Comparison of ENCODE assay signal across 8 cellular contexts in the genomic region with DNA sequence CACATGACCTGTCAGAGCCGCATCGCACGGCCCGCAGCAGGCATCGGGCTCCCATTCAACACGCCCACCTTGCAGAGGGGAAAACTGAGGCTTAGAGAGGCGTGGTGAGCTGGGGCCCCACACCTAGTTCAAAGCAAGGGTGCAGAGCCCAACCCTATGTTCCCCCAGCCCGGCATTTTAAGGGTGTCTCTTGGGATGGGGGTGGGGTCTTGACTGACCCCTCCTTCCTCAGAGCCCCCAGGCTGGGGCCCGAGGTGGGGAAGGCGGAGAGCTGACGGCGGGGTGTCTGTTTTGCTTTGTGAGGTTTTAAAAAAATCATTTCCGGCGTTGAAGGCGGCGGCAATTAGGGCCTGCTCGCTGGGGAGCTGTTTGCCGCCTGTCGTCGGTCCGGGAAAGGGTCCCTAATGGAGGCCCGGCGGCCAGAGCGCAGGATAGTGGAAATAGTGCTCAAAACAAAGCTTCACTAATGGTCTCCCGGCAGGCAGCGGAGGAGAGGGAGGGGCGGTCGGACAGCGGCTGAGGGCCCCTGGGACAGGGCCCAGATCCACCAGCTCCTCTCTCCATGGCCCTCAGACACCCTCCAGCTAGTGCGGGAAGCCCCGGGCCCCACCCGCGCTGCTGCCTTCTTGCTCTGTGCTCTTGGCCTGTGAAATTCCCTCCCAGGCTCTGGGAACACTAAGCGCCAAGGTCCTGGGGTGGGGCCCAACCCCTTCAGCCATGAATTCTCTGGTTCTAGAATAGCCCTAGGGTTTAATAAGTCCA. TPM values are rescaled to one million over a fixed set of nuclear protein-coding genes. Genes with fewer than 3 reads are reported as not detected.
DNase-seq lines count a peak whose midpoint lies in the region; ATAC-seq and TF ChIP-seq lines count a peak whose summit lies in the region.

No MANE protein-coding gene starts in this region.

- H2AFZ ChIP-seq in neural progenitor cell (replicated peaks) = peak overlapping the region; percentile 4

- DNase-seq in GM03348 (ENCODE audit: low spot score) = peak; percentile 39
- DNase-seq in NCI-H748 treated with DMSO at 0.1 percent for 48 hours (lab: John Stamatoyannopoulos, UW) = peak; percentile 12
- DNase-seq in effector memory CD8-positive, alpha-beta T cell = peak in 2 of 3 experiments; percentile 4 to 9
- DNase-seq in neural progenitor cell (ENCODE audit: low spot score) = peak; percentile 85
- no peak for DNase-seq in NCI-H187 (lab: John Stamatoyannopoulos, UW)

- H3K36me3 Mint-ChIP-seq in effector memory CD8-positive, alpha-beta T cell (ENCODE audit: insufficient read depth) = no peaks in the 10 kb centered on the region
- no peaks in the 10 kb centered on the region for H3K36me3 Mint-ChIP-seq in neural progenitor cell

- H3K4me2 ChIP-seq in neural progenitor cell = peak overlapping the region; percentile 68

- no peaks in the 10 kb centered on the region for H3K27me3 ChIP-seq in neural progenitor cell

- peak overlapping the region; percentile 85 to 88 for H3K27ac Mint-ChIP-seq in effector memory CD8-positive, alpha-beta T cell
- H3K27ac Mint-ChIP-seq in neural progenitor cell = peak overlapping the region; percentile 94

- H3K27me3 Mint-ChIP-seq in effector memory CD8-positive, alpha-beta T cell = peaks cover 33 to 78% of the 10 kb centered on the region in 2 donors
- H3K27me3 Mint-ChIP-seq in neural progenitor cell (ENCODE audit: insufficient read depth, low read depth) = peaks cover 16% of the 10 kb centered on the region

- H3K9me3 ChIP-seq in neural progenitor cell (ENCODE audit: low read depth) = no peaks in the 10 kb centered on the region

- no peak overlapping the region for H3K9ac ChIP-seq in neural progenitor cell

- H3F3A ChIP-seq in neural progenitor cell (ENCODE audit: low read depth) = peaks cover 79% of the 10 kb centered on the region

- peaks cover 3 to 9% of the 10 kb centered on the region in 2 donors for H3K4me1 Mint-ChIP-seq in effector memory CD8-positive, alpha-beta T cell (ENCODE audit: low read depth in 2 of 2)
- H3K4me1 Mint-ChIP-seq in neural progenitor cell = peaks cover 79% of the 10 kb centered on the region

- H3K4me3 Mint-ChIP-seq in effector memory CD8-positive, alpha-beta T cell = peak overlapping the region; percentile 67 to 68
- peak overlapping the region; percentile 81 for H3K4me3 Mint-ChIP-seq in neural progenitor cell

- peaks cover 76% of the 10 kb centered on the region for H3K4me1 ChIP-seq in neural progenitor cell

- peak; percentile 50 for ATAC-seq in effector memory CD8-positive, alpha-beta T cell (replicated peaks)
- ATAC-seq in HG03565 (IDR thresholded peaks at IDR 0.05; ENCODE audit: unreplicated experiment) (no peak), GM21786 (IDR thresholded peaks at IDR 0.05; ENCODE audit: unreplicated experiment) (no peak), HG02973 (IDR thresholded peaks at IDR 0.05; ENCODE audit: unreplicated experiment) (no peak)

- H3K27ac ChIP-seq in neural progenitor cell = peak overlapping the region; percentile 72

- H3K36me3 ChIP-seq in neural progenitor cell = no peaks in the 10 kb centered on the region

- no peaks in the 10 kb centered on the region for H3K9me3 Mint-ChIP-seq in effector memory CD8-positive, alpha-beta T cell
- H3K9me3 Mint-ChIP-seq in neural progenitor cell = no peaks in the 10 kb centered on the region

- peak; percentile 6 for TF ChIP-seq CTCF in neural progenitor cell (IDR thresholded peaks at IDR 0.05)

- peak overlapping the region; percentile 25 for H3K4me3 ChIP-seq in neural progenitor cell

- H3K79me2 ChIP-seq in neural progenitor cell (ENCODE audit: low read depth) = no peaks in the 10 kb centered on the region

- no peaks in the 10 kb centered on the region for H4K20me1 ChIP-seq in neural progenitor cell (ENCODE audit: low read depth)

RNA-seq across cellular contexts. Expression of gene VSTM2L, which starts 11.9 kb away (rescaled TPM):
- 2.9 and 13.8 TPM in 2 replicates for total RNA-seq in neural progenitor cell (ENCODE audit: low replicate concordance)

Comparison
In these comparisons a context has a peak if more than half of its experiments do, and no peak if none do; other contexts are left out.
1. DNase-seq: peak in GM03348 (single experiment), NCI-H748 treated with DMSO at 0.1 percent for 48 hours (single experiment), effector memory CD8-positive, alpha-beta T cell (2 of 3) and neural progenitor cell (single experiment); none in NCI-H187 (0 of 2).